In genomic region chr19:30207357-30207756, GRCh38 we compare ENCODE assay signal across 27 cellular contexts.
"Had no signal": no experiment of that assay in that cellular context is flagged by ENCODE, and none has a peak within 500 bp of the region (broad histone marks: within the 10 kb centered on the region; RNA-seq: fewer than 3 reads in every experiment).

No MANE protein-coding gene starts in this region.

- H3K4me1 Mint-ChIP-seq: activated naive CD8-positive, alpha-beta T cell treated with anti-CD3 and anti-CD28 coated beads, Interleukin-2, amount 50 U/mL, for 24 hours; central memory CD8-positive, alpha-beta T cell had no signal

- H3K4me3 ChIP-seq: ascending aorta, body of pancreas, SJSA1 had no signal

- H3K4me1 ChIP-seq: ascending aorta, body of pancreas, SJSA1 had no signal

- H3K4me3 Mint-ChIP-seq: activated naive CD8-positive, alpha-beta T cell treated with anti-CD3 and anti-CD28 coated beads, Interleukin-2, amount 50 U/mL, for 24 hours; activated T-cell treated with anti-CD3 and anti-CD28 coated beads, Interleukin-2, amount 50 U/mL, for 4 hours; central memory CD8-positive, alpha-beta T cell; T-helper 2 cell treated with Interferon-gamma antibody and Interleukin-4, amounts not matched to agents 5 μg/mL and 100 μg/mL, for 36 hours had no signal

- DNase-seq: activated CD4-positive, alpha-beta T cell treated with anti-CD3 and anti-CD28 coated beads for 4 hours; activated CD4-positive, alpha-beta T cell treated with anti-CD3 and anti-CD28 coated beads, Interleukin-2, amount 50 U/mL, for 4 hours; activated CD8-positive, alpha-beta memory T cell treated with anti-CD3 and anti-CD28 coated beads for 24 hours; activated effector memory CD4-positive, alpha-beta T cell treated with anti-CD3 and anti-CD28 coated beads, Interleukin-2, amount 50 U/mL, for 16 hours; activated naive CD4-positive, alpha-beta T cell treated with Interleukin-2 at 50 U/mL for 16 hours; activated naive CD8-positive, alpha-beta T cell treated with anti-CD3 and anti-CD28 coated beads, Interleukin-2, amount 50 U/mL, for 24 hours; activated T-cell treated with anti-CD3 and anti-CD28 coated beads, Interleukin-2, amount 50 U/mL, for 4 hours; amniotic stem cell; body of pancreas; NCI-H1048; NCI-H146; NCI-H187 treated with DMSO at 0.1 percent for 48 hours; NCI-H2081 treated with DMSO at 0.1 percent for 48 hours; NCI-H2227 treated with DMSO at 0.1 percent for 48 hours; NCI-H446 treated with DMSO at 0.1 percent for 48 hours; NCI-H526; NCI-H774; PC-3; SHP77; SW 1271 had no signal

- ATAC-seq: activated CD4-positive, CD25-positive, alpha-beta regulatory T cell treated with anti-CD3 and anti-CD28 coated beads, Interleukin-2, amount 50 U/mL, for 24 hours; activated naive CD4-positive, alpha-beta T cell treated with anti-CD3 and anti-CD28 coated beads, Interleukin-2, amount 50 U/mL, for 72 hours; activated naive CD8-positive, alpha-beta T cell treated with anti-CD3 and anti-CD28 coated beads, Interleukin-2, amount 50 U/mL, for 24 hours; activated T-cell treated with anti-CD3 and anti-CD28 coated beads, Interleukin-2, amount 50 U/mL, for 4 hours; body of pancreas; PC-3; SK-N-SH treated with all-trans-retinoic acid at 6 μM for 48 hours had no signal

- H3K36me3 ChIP-seq: ascending aorta, SJSA1 had no signal

- H3K36me3 Mint-ChIP-seq: activated naive CD4-positive, alpha-beta T cell treated with anti-CD3 and anti-CD28 coated beads, Interleukin-2, amount 50 U/mL, for 72 hours had no signal

- H3K27me3 ChIP-seq: ascending aorta, body of pancreas, SJSA1 had no signal

- H3K9me3 ChIP-seq: ascending aorta, body of pancreas, SJSA1 had no signal

- H3K27ac ChIP-seq: ascending aorta, body of pancreas, SJSA1 had no signal

- H3K9me3 Mint-ChIP-seq: activated naive CD4-positive, alpha-beta T cell treated with anti-CD3 and anti-CD28 coated beads, Interleukin-2, amount 50 U/mL, for 72 hours; activated naive CD8-positive, alpha-beta T cell treated with anti-CD3 and anti-CD28 coated beads, Interleukin-2, amount 50 U/mL, for 24 hours; activated T-cell treated with anti-CD3 and anti-CD28 coated beads, Interleukin-2, amount 50 U/mL, for 4 hours; central memory CD8-positive, alpha-beta T cell; T-helper 2 cell treated with Interferon-gamma antibody and Interleukin-4, amounts not matched to agents 5 μg/mL and 100 μg/mL, for 36 hours had no signal

- H3K27ac Mint-ChIP-seq: activated naive CD4-positive, alpha-beta T cell treated with anti-CD3 and anti-CD28 coated beads, Interleukin-2, amount 50 U/mL, for 72 hours; activated naive CD8-positive, alpha-beta T cell treated with anti-CD3 and anti-CD28 coated beads, Interleukin-2, amount 50 U/mL, for 24 hours; T-helper 2 cell treated with Interferon-gamma antibody and Interleukin-4, amounts not matched to agents 5 μg/mL and 100 μg/mL, for 36 hours had no signal
